ENCODE assay signal across 20 cellular contexts in the genomic region with DNA sequence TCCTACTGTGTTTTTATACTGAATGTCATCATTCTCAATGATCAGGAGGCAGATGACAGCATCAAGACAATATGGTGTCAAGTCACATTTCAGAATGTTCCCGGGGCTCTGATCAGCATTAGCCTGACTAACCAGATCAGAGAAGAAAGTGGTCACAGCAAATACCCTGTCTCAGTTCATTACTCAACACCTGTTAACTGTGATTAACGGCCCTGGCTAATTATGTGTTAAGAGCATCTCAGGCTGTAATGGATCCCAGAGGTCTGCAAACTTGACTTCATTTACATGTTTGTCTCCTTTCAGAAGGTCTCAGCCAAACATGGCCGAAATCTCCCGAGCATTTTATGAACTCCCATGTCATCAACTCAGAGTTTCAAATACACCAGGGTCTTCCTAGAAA.
"Had no signal": no experiment of that assay in that cellular context is flagged by ENCODE, and none has a peak within 500 bp of the region (broad histone marks: within the 10 kb centered on the region; RNA-seq: fewer than 3 reads in every experiment).

No MANE protein-coding gene starts in this region.

- H3K36me3 Mint-ChIP-seq: activated naive CD8-positive, alpha-beta T cell; memory B cell had no signal

- H3K4me3 ChIP-seq: coronary artery, esophagus muscularis mucosa, tibial nerve, uterus had no signal

- ATAC-seq: activated CD8-positive, alpha-beta T cell treated with anti-CD3 and anti-CD28 coated beads, Interleukin-2, amount 10 ng/mL, durations not matched to agents 7 days and 5 days; activated T-cell treated with anti-CD3 and anti-CD28 coated beads, Interleukin-2, amount 50 U/mL, for 72 hours; left ventricle myocardium superior; naive thymus-derived CD8-positive, alpha-beta T cell; right cardiac atrium had no signal

- H3K27ac Mint-ChIP-seq: activated CD8-positive, alpha-beta T cell treated with anti-CD3 and anti-CD28 coated beads, Interleukin-2, amount 10 ng/mL, durations not matched to agents 7 days and 5 days; activated naive CD8-positive, alpha-beta T cell; activated T-cell treated with anti-CD3 and anti-CD28 coated beads, Interleukin-2, amount 50 U/mL, for 72 hours; memory B cell had no signal

- DNase-seq: activated CD4-positive, alpha-beta T cell treated with anti-CD3 and anti-CD28 coated beads for 4 hours; activated CD8-positive, alpha-beta memory T cell treated with anti-CD3 and anti-CD28 coated beads, Interleukin-2, amount 50 U/mL, for 4 hours; activated CD8-positive, alpha-beta T cell treated with anti-CD3 and anti-CD28 coated beads, Interleukin-2, amount 10 ng/mL, durations not matched to agents 7 days and 5 days; activated gamma-delta T cell treated with Interleukin-2 at 50 U/mL for 16 hours; activated T-cell treated with anti-CD3 and anti-CD28 coated beads, Interleukin-2, amount 50 U/mL, for 72 hours; amniotic stem cell; hypothalamus; left ventricle myocardium superior; naive thymus-derived CD8-positive, alpha-beta T cell; occipital lobe; right cardiac atrium; small intestine; stimulated activated CD4-positive, alpha-beta T cell treated with anti-CD3 and anti-CD28 coated beads, Interleukin-4, amount 100 ng/mL, for 24 hours; stimulated activated naive CD4-positive, alpha-beta T cell; uterus had no signal

- H3K36me3 ChIP-seq: esophagus muscularis mucosa, tibial nerve, uterus had no signal

- H3K27me3 ChIP-seq: esophagus muscularis mucosa, tibial nerve, uterus had no signal

- H3K27ac ChIP-seq: coronary artery, esophagus muscularis mucosa, tibial nerve, uterus had no signal

- H3K4me1 Mint-ChIP-seq: memory B cell; naive thymus-derived CD8-positive, alpha-beta T cell had no signal

- H3K4me1 ChIP-seq: esophagus muscularis mucosa, tibial nerve, uterus had no signal

- H3K4me3 Mint-ChIP-seq: activated CD8-positive, alpha-beta T cell treated with anti-CD3 and anti-CD28 coated beads, Interleukin-2, amount 10 ng/mL, durations not matched to agents 7 days and 5 days; activated naive CD8-positive, alpha-beta T cell; activated T-cell treated with anti-CD3 and anti-CD28 coated beads, Interleukin-2, amount 50 U/mL, for 72 hours; memory B cell; naive thymus-derived CD8-positive, alpha-beta T cell had no signal

- H3K9me3 ChIP-seq: esophagus muscularis mucosa, tibial nerve, uterus had no signal

- H3K27me3 Mint-ChIP-seq: activated naive CD8-positive, alpha-beta T cell; memory B cell had no signal
